Comparison of ENCODE assay signal across 17 cellular contexts in the genomic region with DNA sequence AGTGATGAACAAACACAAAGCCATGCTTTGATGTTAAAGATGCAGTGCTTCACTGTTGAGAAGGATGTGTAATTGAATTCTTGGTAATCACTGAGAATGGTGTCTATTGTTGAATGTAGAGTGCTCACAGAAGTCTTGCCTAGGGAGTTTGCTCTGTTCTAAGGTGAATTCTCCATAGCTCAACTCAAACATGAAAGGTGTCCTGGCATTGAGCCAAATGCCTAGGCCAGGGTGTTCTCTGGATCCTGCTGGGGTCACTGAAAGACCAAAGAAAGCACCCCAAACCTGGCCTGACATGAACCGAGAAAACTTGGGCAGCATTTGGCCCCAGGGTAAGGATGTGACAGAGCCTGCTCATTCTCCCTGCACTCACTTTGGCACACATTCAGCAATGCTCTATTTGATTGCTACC.
DNase-seq lines count a peak whose midpoint lies in the region; ATAC-seq lines count a peak whose summit lies in the region.
"Had no signal": no experiment of that assay in that cellular context is flagged by ENCODE, and none has a peak within 500 bp of the region (broad histone marks: within the 10 kb centered on the region; RNA-seq: fewer than 3 reads in every experiment).

No MANE protein-coding gene starts in this region.

- H3K36me3 Mint-ChIP-seq in stimulated activated effector memory CD8-positive, alpha-beta T cell treated with anti-CD3 and anti-CD28 coated beads, Interleukin-12 subunit alpha, Interleukin-12 subunit beta, amount 100 ng/mL, for 72 hours: no peaks in the 10 kb centered on the region
- H3K36me3 Mint-ChIP-seq: activated naive CD8-positive, alpha-beta T cell treated with anti-CD3 and anti-CD28 coated beads, Interleukin-2, amount 10 ng/mL, durations not matched to agents 7 days and 5 days had no signal

- H3K27ac Mint-ChIP-seq in stimulated activated effector memory CD8-positive, alpha-beta T cell treated with anti-CD3 and anti-CD28 coated beads, Interleukin-12 subunit alpha, Interleukin-12 subunit beta, amount 100 ng/mL, for 72 hours: no peak overlapping the region
- H3K27ac Mint-ChIP-seq: activated naive CD8-positive, alpha-beta T cell treated with anti-CD3 and anti-CD28 coated beads, Interleukin-2, amount 10 ng/mL, durations not matched to agents 7 days and 5 days; activated T-helper 1 cell treated with anti-CD3 and anti-CD28 coated beads, Interleukin-12 subunit alpha, Interleukin-12 subunit beta, Interleukin-2, Interleukin-4 antibody, amounts not matched to agents 30 ng/mL and 10 ng/mL and 1 ng/mL, durations not matched to agents 14 hours and 24 hours and 36 hours; B cell had no signal

- peak overlapping the region; percentile 44 for H3K27ac ChIP-seq in epithelial cell of prostate
- H3K27ac ChIP-seq: brain microvascular endothelial cell had no signal

- DNase-seq in EH (ENCODE audit: low read depth) (peak; percentile 33), ELR (ENCODE audit: low read depth) (peak; percentile 60), NCI-H345 treated with DMSO at 0.1 percent for 48 hours (lab: John Stamatoyannopoulos, UW; ENCODE audit: unreplicated experiment) (peak; percentile 14), epithelial cell of prostate (ENCODE audit: low read depth, low spot score) (peak; percentile 36), ACHN (no peak)
- no peak for DNase-seq in stimulated activated effector memory CD8-positive, alpha-beta T cell treated with anti-CD3 and anti-CD28 coated beads, Interleukin-12 subunit alpha, Interleukin-12 subunit beta, amount 100 ng/mL, for 72 hours (ENCODE audit: low spot score in 2 of 2)
- DNase-seq: activated CD4-positive, CD25-positive, alpha-beta regulatory T cell; activated naive CD8-positive, alpha-beta T cell treated with anti-CD3 and anti-CD28 coated beads, Interleukin-2, amount 10 ng/mL, durations not matched to agents 7 days and 5 days; brain microvascular endothelial cell; kidney; NK-92 treated with Interleukin-12 subunit alpha and Interleukin-12 subunit beta, amount 100 ng/mL, for 24 hours; SHP77 treated with DMSO at 0.1 percent for 48 hours; stimulated activated naive CD8-positive, alpha-beta T cell treated with anti-CD3 and anti-CD28 coated beads, Interleukin-15, Interleukin-2, amounts not matched to agents 100 U/mL and 50 U/mL, for 24 hours; trophoblast cell had no signal

- no peaks in the 10 kb centered on the region for H3K9me3 Mint-ChIP-seq in stimulated activated effector memory CD8-positive, alpha-beta T cell treated with anti-CD3 and anti-CD28 coated beads, Interleukin-12 subunit alpha, Interleukin-12 subunit beta, amount 100 ng/mL, for 72 hours
- H3K9me3 Mint-ChIP-seq: activated naive CD8-positive, alpha-beta T cell treated with anti-CD3 and anti-CD28 coated beads, Interleukin-2, amount 10 ng/mL, durations not matched to agents 7 days and 5 days; activated T-helper 1 cell treated with anti-CD3 and anti-CD28 coated beads, Interleukin-12 subunit alpha, Interleukin-12 subunit beta, Interleukin-2, Interleukin-4 antibody, amounts not matched to agents 30 ng/mL and 10 ng/mL and 1 ng/mL, durations not matched to agents 14 hours and 24 hours and 36 hours had no signal

- no peak for ATAC-seq in GM18520 (IDR thresholded peaks at IDR 0.05; ENCODE audit: unreplicated experiment)
- no peak for ATAC-seq in stimulated activated effector memory CD8-positive, alpha-beta T cell treated with anti-CD3 and anti-CD28 coated beads, Interleukin-12 subunit alpha, Interleukin-12 subunit beta, amount 100 ng/mL, for 72 hours
- ATAC-seq: stimulated activated naive CD8-positive, alpha-beta T cell treated with anti-CD3 and anti-CD28 coated beads, Interleukin-15, Interleukin-2, amounts not matched to agents 100 U/mL and 50 U/mL, for 24 hours had no signal

- H3K4me1 Mint-ChIP-seq in stimulated activated effector memory CD8-positive, alpha-beta T cell treated with anti-CD3 and anti-CD28 coated beads, Interleukin-12 subunit alpha, Interleukin-12 subunit beta, amount 100 ng/mL, for 72 hours: no peaks in the 10 kb centered on the region

- in situ Hi-C loops in ACHN (cut with HindIII; ENCODE audit: low pct_ligation_motif_present, low pct_unique_long_range_greater_than_20kb, low sequenced_read_pairs): no loop called here

- no peak overlapping the region for H3K4me3 Mint-ChIP-seq in stimulated activated effector memory CD8-positive, alpha-beta T cell treated with anti-CD3 and anti-CD28 coated beads, Interleukin-12 subunit alpha, Interleukin-12 subunit beta, amount 100 ng/mL, for 72 hours
- H3K4me3 Mint-ChIP-seq: activated naive CD8-positive, alpha-beta T cell treated with anti-CD3 and anti-CD28 coated beads, Interleukin-2, amount 10 ng/mL, durations not matched to agents 7 days and 5 days; activated T-helper 1 cell treated with anti-CD3 and anti-CD28 coated beads, Interleukin-12 subunit alpha, Interleukin-12 subunit beta, Interleukin-2, Interleukin-4 antibody, amounts not matched to agents 30 ng/mL and 10 ng/mL and 1 ng/mL, durations not matched to agents 14 hours and 24 hours and 36 hours; B cell had no signal

Comparison
In these comparisons a context has a peak if more than half of its experiments do, and no peak if none do; other contexts are left out.
1. DNase-seq: peak in EH (single experiment), ELR (single experiment), NCI-H345 treated with DMSO at 0.1 percent for 48 hours (single experiment) and epithelial cell of prostate (single experiment); none in ACHN (single experiment) and stimulated activated effector memory CD8-positive, alpha-beta T cell treated with anti-CD3 and anti-CD28 coated beads, Interleukin-12 subunit alpha, Interleukin-12 subunit beta, amount 100 ng/mL, for 72 hours (0 of 2).